In genomic region chr1:116817582-116818064, GRCh38 we compare ENCODE assay signal across 8 cellular contexts.
A peak's percentile ranks its signal among the peaks of the same experiment; 100 is the strongest.
DNase-seq lines count a peak whose midpoint lies in the region; ATAC-seq and TF ChIP-seq lines count a peak whose summit lies in the region.

No MANE protein-coding gene starts in this region.

- in situ Hi-C loops in GM23248 (cut with MboI) = no loop called here

- ATAC-seq in GM19395 (IDR thresholded peaks at IDR 0.05; ENCODE audit: unreplicated experiment) = no peak
- no peak for ATAC-seq in HG03135 (IDR thresholded peaks at IDR 0.05; ENCODE audit: unreplicated experiment)

- peak; percentile 75 for DNase-seq in CD1c-positive myeloid dendritic cell (ENCODE audit: extremely low spot score)
- peak; percentile 45 for DNase-seq in GM23248
- DNase-seq in activated T-cell treated with anti-CD3 and anti-CD28 coated beads for 4 hours = peak; percentile 73
- peak; percentile 22 for DNase-seq in fibroblast of the aortic adventitia (ENCODE audit: low read depth)
- peak; percentile 72 to 74 for DNase-seq in stimulated activated CD4-positive, alpha-beta T cell treated with anti-CD3 and anti-CD28 coated beads, Interleukin-1b, Interleukin-23, amount 100 ng/mL, for 4 hours (ENCODE audit: low read depth in 2 of 2)

- H3K27me3 ChIP-seq in GM23248 (replicated peaks; ENCODE audit: insufficient read depth) = no peaks in the 10 kb centered on the region
- no peaks in the 10 kb centered on the region for H3K27me3 ChIP-seq in OCI-LY3 (ENCODE audit: low read depth, low read length)

- H3K4me2 ChIP-seq in GM23248 (ENCODE audit: unreplicated experiment) (no peak overlapping the region), OCI-LY3 (ENCODE audit: low read length) (peak overlapping the region; percentile 33; the same call in 1 of the 2 replicates)

- H3K27ac ChIP-seq in GM23248 (no peak overlapping the region), OCI-LY3 (ENCODE audit: low read length) (no peak overlapping the region)

- H3K4me1 ChIP-seq in GM23248 (ENCODE audit: insufficient read depth) (peaks cover 5% of the 10 kb centered on the region), OCI-LY3 (ENCODE audit: low read length) (peaks cover 29% of the 10 kb centered on the region)

- H2AFZ ChIP-seq in GM23248 (no peak overlapping the region), OCI-LY3 (ENCODE audit: low read depth, low read length) (no peak overlapping the region)

- WGBS in GM23248 (ENCODE audit: low coverage in 1 of 2, low lambda C conversion rate in 2 of 2, missing lambda C conversion rate in 2 of 2), 2 experiments = 69 to 82% methylated on average over 2 of the region's 2 CpGs

- TF ChIP-seq CTCF in OCI-LY3 (IDR thresholded peaks at IDR 0.05; ENCODE audit: low read depth, low read length) (peak; percentile 90), fibroblast of the aortic adventitia (IDR thresholded peaks at IDR 0.05; ENCODE audit: insufficient read depth, low read length) (peak; percentile 38)

- no peaks in the 10 kb centered on the region for H3K9me3 ChIP-seq in GM23248 (ENCODE audit: low read depth)
- H3K9me3 ChIP-seq in OCI-LY3 (ENCODE audit: insufficient read depth, low read length) = no peaks in the 10 kb centered on the region

- H3K9ac ChIP-seq in GM23248 = no peak overlapping the region
- no peak overlapping the region for H3K9ac ChIP-seq in OCI-LY3 (ENCODE audit: low read length)

- H3K36me3 ChIP-seq in GM23248 (ENCODE audit: low read depth) (no peaks in the 10 kb centered on the region), OCI-LY3 (replicated peaks; ENCODE audit: low read depth, low read length) (peaks cover 2% of the 10 kb centered on the region)

- H4K20me1 ChIP-seq in GM23248 (ENCODE audit: insufficient read depth) (no peaks in the 10 kb centered on the region), OCI-LY3 (ENCODE audit: insufficient read depth, low read length) (no peaks in the 10 kb centered on the region)

- H3K4me3 ChIP-seq in GM23248 = no peak overlapping the region
- H3K4me3 ChIP-seq in OCI-LY3 (ENCODE audit: low read length) = no peak overlapping the region
- H3K4me3 ChIP-seq in fibroblast of the aortic adventitia (ENCODE audit: low read depth, low read length) = no peak overlapping the region

- no peaks in the 10 kb centered on the region for H3F3A ChIP-seq in GM23248 (ENCODE audit: insufficient read depth)

- H3K9me2 ChIP-seq in GM23248 (ENCODE audit: insufficient read depth) = no peaks in the 10 kb centered on the region

- no peaks in the 10 kb centered on the region for H3K79me2 ChIP-seq in GM23248 (ENCODE audit: insufficient read depth)
- no peaks in the 10 kb centered on the region for H3K79me2 ChIP-seq in OCI-LY3 (ENCODE audit: low read length)

Comparison
In these comparisons a context has a peak if more than half of its experiments do, and no peak if none do; other contexts are left out.
1. DNase-seq: peak in every context shown above with its lines; median percentile 75 in CD1c-positive myeloid dendritic cell; 73 in activated T-cell treated with anti-CD3 and anti-CD28 coated beads for 4 hours; 73 in stimulated activated CD4-positive, alpha-beta T cell treated with anti-CD3 and anti-CD28 coated beads, Interleukin-1b, Interleukin-23, amount 100 ng/mL, for 4 hours; 45 in GM23248; 22 in fibroblast of the aortic adventitia.